9 cellular contexts compared by ENCODE assay signal in genomic region chr10:84138478-84139125, GRCh38. TPM values are rescaled to one million over a fixed set of nuclear protein-coding genes. Genes with fewer than 3 reads are reported as not detected.
DNase-seq lines count a peak whose midpoint lies in the region; ATAC-seq and TF ChIP-seq lines count a peak whose summit lies in the region.
"Had no signal": no experiment of that assay in that cellular context is flagged by ENCODE, and none has a peak within 500 bp of the region (broad histone marks: within the 10 kb centered on the region; RNA-seq: fewer than 3 reads in every experiment).

No MANE protein-coding gene starts in this region.

- H3K27me3 ChIP-seq in MM.1S (replicated peaks; ENCODE audit: insufficient read depth, low read length) (no peaks in the 10 kb centered on the region), prostate gland (replicated peaks; ENCODE audit: insufficient read depth) (no peaks in the 10 kb centered on the region)

- no peak for TF ChIP-seq POLR2A in prostate gland (IDR thresholded peaks at IDR 0.05)

- peaks cover 41% of the 10 kb centered on the region for H3K79me2 ChIP-seq in MM.1S (ENCODE audit: low read length)

- H3K27ac ChIP-seq in MM.1S (ENCODE audit: low read length), result peak overlapping the region; percentile 15; the same call in 1 of the 2 replicates
- H3K27ac ChIP-seq in prostate gland, result peak overlapping the region; percentile 84 to 93

- H3K9me3 ChIP-seq in MM.1S (replicated peaks; ENCODE audit: insufficient read depth, low read length), result no peaks in the 10 kb centered on the region
- H3K9me3 ChIP-seq in prostate gland, result no peaks in the 10 kb centered on the region

- CTCF ChIA-PET in GM10248 (lab: Yijun Ruan, JAX), result interaction anchor here (0.6 to 8.4 kb wide), 9 partner anchors 9 to 398 kb away, joined by 3 to 78 read pairs (median 5); no protein-coding TSS in a partner anchor

- H3K4me1 ChIP-seq in MM.1S (ENCODE audit: low read length), result peaks cover 9% of the 10 kb centered on the region; the same call in 1 of the 2 replicates
- no peaks in the 10 kb centered on the region for H3K4me1 ChIP-seq in prostate gland (replicated peaks)

- H3K9me2 ChIP-seq in MM.1S (replicated peaks; ENCODE audit: insufficient read depth, low read length), result no peaks in the 10 kb centered on the region

- POLR2A ChIA-PET in GM10248 (lab: Yijun Ruan, JAX), result interaction anchor here (1.5 kb wide), 1 partner anchor 9 kb away, joined by 7 read pairs; no protein-coding TSS in a partner anchor

- intact Hi-C loops in prostate gland (cut with DNase I), result loop anchor here (5.0 kb wide), 1 partner anchor 189 kb away; the partner anchor contains the start of gene CCSER2

- peak overlapping the region; percentile 91 for H2AFZ ChIP-seq in MM.1S (ENCODE audit: low read length)

- H3F3A ChIP-seq in MM.1S (ENCODE audit: insufficient read depth, low read length), result no peaks in the 10 kb centered on the region

- H3K4me2 ChIP-seq in MM.1S (ENCODE audit: low read depth, low read length), result peak overlapping the region; percentile 81

- peak; percentile 14 for DNase-seq in GM10248 (ENCODE audit: extremely low spot score)
- DNase-seq in MM.1S, result peak; percentile 16
- peak; percentile 34 for DNase-seq in activated T-cell treated with anti-CD3 and anti-CD28 coated beads for 4 hours
- DNase-seq in fibroblast of peridontal ligament (ENCODE audit: extremely low read depth), result peak; percentile 68
- no peak for DNase-seq in prostate gland (ENCODE audit: low spot score)
- DNase-seq in cerebellum (ENCODE audit: low spot score), result no peak
- DNase-seq in middle frontal gyrus (ENCODE audit: extremely low spot score, low spot score), result no peak

- peak overlapping the region; percentile 48; the same call in 1 of the 2 replicates for H3K9ac ChIP-seq in MM.1S (ENCODE audit: low read length)

- no peaks in the 10 kb centered on the region for H4K20me1 ChIP-seq in MM.1S (ENCODE audit: insufficient read depth, low read length)

- H3K4me3 ChIP-seq in MM.1S (ENCODE audit: low read length) (peak overlapping the region; percentile 64), prostate gland (peak overlapping the region; percentile 67 to 97)

- H3K36me3 ChIP-seq in MM.1S (replicated peaks; ENCODE audit: insufficient read depth, low read length) (peaks cover 8% of the 10 kb centered on the region; the same call in 1 of the 2 replicates), prostate gland (peaks cover 0 to 9% of the 10 kb centered on the region in 2 donors)

- TF ChIP-seq CTCF in GM10248 (IDR thresholded peaks at IDR 0.05; ENCODE audit: control extremely low read depth, extremely low read depth, low read depth, missing control alignments) (no peak), MM.1S (IDR thresholded peaks at IDR 0.05; ENCODE audit: low read length) (no peak), prostate gland (IDR thresholded peaks at IDR 0.05) (no peak)

- 73% methylated on average over 20 of the region's 20 CpGs for WGBS in prostate gland

- no peak for ATAC-seq in HG02623 (IDR thresholded peaks at IDR 0.05; ENCODE audit: unreplicated experiment)

RNA-seq across cellular contexts. Expression of gene GHITM, which starts 0.7 kb away (rescaled TPM):
- total RNA-seq in prostate gland, result 100 to 1,000 TPM; 122 to 143 TPM
- total RNA-seq in cerebellum, result 79.2 TPM

RNA-seq across cellular contexts. Expression of gene GPR15LG, which starts 35.0 kb away (rescaled TPM):
- total RNA-seq in prostate gland (1 to 10 TPM in 1 of 2 donors, not detected in 1; 3.1 TPM), cerebellum (0.36 TPM)
- total RNA-seq: T-helper 1 cell treated with Interleukin-12 subunit alpha and Interleukin-12 subunit beta and Interleukin-4 antibody, amounts not matched to agents 30 ng/mL and 1 ng/mL, for 36 hours had no signal

RNA-seq across cellular contexts. Expression of gene CDHR1, which starts 55.7 kb away (rescaled TPM):
- under 1 TPM; 0.45 to 0.82 TPM for total RNA-seq in prostate gland
- total RNA-seq in cerebellum, result 9.3 TPM

Comparison
In these comparisons a context has a peak if more than half of its experiments do, and no peak if none do; other contexts are left out.
1. DNase-seq: peak in GM10248 (single experiment), MM.1S (single experiment), activated T-cell treated with anti-CD3 and anti-CD28 coated beads for 4 hours (single experiment) and fibroblast of peridontal ligament (single experiment); none in prostate gland (single experiment), cerebellum (single experiment) and middle frontal gyrus (single experiment).